ENCODE assay signal across 10 cellular contexts in the genomic region with DNA sequence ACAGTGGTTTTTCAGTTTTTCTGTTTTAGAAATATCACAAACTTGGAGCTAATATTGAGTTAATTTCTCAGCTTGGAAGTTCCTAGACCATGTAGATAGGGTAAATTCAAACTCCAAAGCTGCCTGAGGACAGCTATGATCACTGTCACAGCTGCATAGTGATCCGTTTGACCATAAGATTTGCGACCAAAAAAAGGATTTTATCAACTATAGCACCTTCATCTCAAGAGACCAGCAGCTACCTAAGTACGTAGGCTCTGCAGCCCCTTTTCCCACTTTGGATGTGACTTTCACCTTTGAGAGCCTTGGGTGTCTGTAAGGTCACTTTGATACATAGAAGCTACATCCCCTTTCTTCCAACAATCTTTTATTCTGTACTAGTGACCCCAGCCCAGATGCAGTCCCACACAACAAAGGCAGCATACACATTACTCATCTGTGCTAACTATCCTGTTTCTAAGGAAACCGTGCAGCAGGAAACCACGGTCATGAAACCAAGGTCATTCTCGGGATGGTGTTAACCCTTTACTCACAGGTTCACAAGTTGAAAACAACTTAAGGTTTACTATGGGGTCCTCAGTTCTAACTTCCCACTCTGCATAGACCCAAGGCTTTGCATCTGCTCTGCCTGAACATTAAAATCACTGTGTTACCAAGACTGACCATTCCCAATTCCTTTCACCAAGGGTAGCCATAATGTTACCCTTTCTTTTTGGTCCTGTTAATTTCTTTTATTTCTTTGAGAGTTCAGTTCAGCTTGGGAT.
DNase-seq lines count a peak whose midpoint lies in the region; ATAC-seq, FAIRE-seq and TF ChIP-seq lines count a peak whose summit lies in the region.
"Had no signal": no experiment of that assay in that cellular context is flagged by ENCODE, and none has a peak within 500 bp of the region (broad histone marks: within the 10 kb centered on the region; RNA-seq: fewer than 3 reads in every experiment).

No MANE protein-coding gene starts in this region.

- H3K36me3 ChIP-seq in HepG2 (replicated peaks in 1 of 2; ENCODE audit: control insufficient read depth in 1 of 2, insufficient read depth in 2 of 2, low read length in 2 of 2) (peaks cover 0 to 3% of the 10 kb centered on the region in 2 experiments; a peak in 2 of 5 replicates), colonic mucosa (no peaks in the 10 kb centered on the region)

- H3K27me3 ChIP-seq in HepG2 (ENCODE audit: control insufficient read depth in 1 of 2, insufficient read depth in 2 of 2, low read length in 2 of 2) (no peaks in the 10 kb centered on the region), colonic mucosa (no peaks in the 10 kb centered on the region)

- H3K9me3 ChIP-seq in HepG2 (ENCODE audit: low read length): no peaks in the 10 kb centered on the region
- H3K9me3 ChIP-seq in colonic mucosa: no peaks in the 10 kb centered on the region

- no peak for TF ChIP-seq RAD21 in HepG2 (CRISPR knock-in tag; IDR thresholded peaks at IDR 0.05)

- H3K4me1 ChIP-seq in HepG2 (ENCODE audit: insufficient read depth, low read length) (peaks cover 28% of the 10 kb centered on the region), colonic mucosa (no peaks in the 10 kb centered on the region)

- no TSS peak for BruUV-seq in HepG2 (replicated peaks; lab: Mats Ljungman, UMichigan)

- no peak overlapping the region for H3K27ac Mint-ChIP-seq in activated naive CD8-positive, alpha-beta T cell treated with anti-CD3 and anti-CD28 coated beads for 36 hours
- no peak overlapping the region for H3K27ac Mint-ChIP-seq in T-cell

- H4K20me1 ChIP-seq in HepG2 (ENCODE audit: insufficient read depth, low read length): no peaks in the 10 kb centered on the region

- intact Hi-C loops in HepG2 (cut with micrococcal nuclease; ENCODE audit: unreplicated experiment) (loop anchor here (10.0 kb wide), 1 partner anchor 95 kb away; no protein-coding TSS in a partner anchor), colonic mucosa (cut with DNase I) (no loop called here)

- H3K36me3 Mint-ChIP-seq in activated naive CD8-positive, alpha-beta T cell treated with anti-CD3 and anti-CD28 coated beads for 36 hours: no peaks in the 10 kb centered on the region
- peaks cover 2% of the 10 kb centered on the region for H3K36me3 Mint-ChIP-seq in T-cell

- H3K4me3 ChIP-seq in HepG2 (replicated peaks in 1 of 3; ENCODE audit: insufficient read depth in 1 of 3, low read depth in 2 of 3, low read length in 3 of 3): peak overlapping the region in 1 of 3 experiments; percentile 47; a peak in 1 of 6 replicates
- H3K4me3 ChIP-seq in colonic mucosa: no peak overlapping the region

- POLR2A ChIA-PET in HepG2 (lab: Yijun Ruan, JAX): interaction anchor here (1.3 to 1.6 kb wide), 3 partner anchors 75 to 251 kb away, joined by 3 read pairs; a partner anchor contains a TSS
- POLR2A ChIA-PET in T-cell (lab: Charles Lee): interaction anchor here in 1 of 2 donors (0.5 kb wide), 1 partner anchor 99 kb away, joined by 4 read pairs; no protein-coding TSS in a partner anchor

- peak overlapping the region; percentile 38 for H2AFZ ChIP-seq in HepG2 (ENCODE audit: low read length)

- 7% methylated on average over 4 of the region's 6 CpGs for WGBS in HepG2 (ENCODE audit: low lambda C conversion rate)

- no peaks in the 10 kb centered on the region for H3K27me3 Mint-ChIP-seq in activated naive CD8-positive, alpha-beta T cell treated with anti-CD3 and anti-CD28 coated beads for 36 hours
- H3K27me3 Mint-ChIP-seq in T-cell: no peaks in the 10 kb centered on the region

- no peak for TF ChIP-seq CTCF in HepG2 (CRISPR knock-in tag; IDR thresholded peaks at IDR 0.05)
- no peak for TF ChIP-seq CTCF in colonic mucosa (IDR thresholded peaks at IDR 0.05)

- in situ Hi-C loops in HepG2 (cut with HindIII; ENCODE audit: extremely low pct_ligation_motif_present, low pct_unique_long_range_greater_than_20kb): no loop called here

- H3K79me2 ChIP-seq in HepG2 (ENCODE audit: insufficient read depth, low read length): no peaks in the 10 kb centered on the region

- CTCF ChIA-PET in HepG2 (lab: Yijun Ruan, JAX; ENCODE audit: low intra/inter-chr PET ratio, low total read pairs) (no interaction called here), T-cell (lab: Charles Lee) (interaction anchor here (0.5 to 0.6 kb wide), 3 partner anchors 31 to 1455 kb away, joined by 3 to 9 read pairs (median 3); no protein-coding TSS in a partner anchor)

- peak; percentile 28 for DNase-seq in DMS53 treated with DMSO at 0.1 percent for 48 hours (lab: John Stamatoyannopoulos, UW; ENCODE audit: unreplicated experiment)
- peak; percentile 8 for DNase-seq in activated naive CD8-positive, alpha-beta T cell treated with anti-CD3 and anti-CD28 coated beads for 36 hours
- DNase-seq in HepG2 (ENCODE audit: low spot score): peak; percentile 88
- no peak for DNase-seq in T-cell
- no peak for DNase-seq in colonic mucosa
- no peak for DNase-seq in NCI-H1105 (lab: John Stamatoyannopoulos, UW)
- DNase-seq: NCI-H1092 had no signal

- peaks cover 7% of the 10 kb centered on the region for H3K4me1 Mint-ChIP-seq in activated naive CD8-positive, alpha-beta T cell treated with anti-CD3 and anti-CD28 coated beads for 36 hours
- peaks cover 6 to 8% (median 7%) of the 10 kb centered on the region in 3 donors for H3K4me1 Mint-ChIP-seq in T-cell

- H3K4me3 Mint-ChIP-seq in activated naive CD8-positive, alpha-beta T cell treated with anti-CD3 and anti-CD28 coated beads for 36 hours: no peak overlapping the region
- H3K4me3 Mint-ChIP-seq in T-cell: no peak overlapping the region

- H3K27ac ChIP-seq in HepG2 (ENCODE audit: extremely low read length, insufficient read depth, low read length) (peak overlapping the region; percentile 95), colonic mucosa (no peak overlapping the region)

- TF ChIP-seq EP300 in HepG2 (IDR thresholded peaks at IDR 0.05; ENCODE audit: low read depth in 2 of 2, low read length in 2 of 2) (peak in 1 of 2 experiments; percentile 59; a peak in 1 of 4 replicates), HepG2 (CRISPR knock-in tag; IDR thresholded peaks at IDR 0.05; ENCODE audit: borderline replicate concordance) (peak; percentile 44; the same call in 1 of the 2 replicates)

- H3K4me2 ChIP-seq in HepG2 (ENCODE audit: low read depth, low read length): peak overlapping the region; percentile 73

- no peak for TF ChIP-seq POLR2A in HepG2 (IDR thresholded peaks at IDR 0.05; ENCODE audit: insufficient read depth in 1 of 2, low read depth in 2 of 2, low read length in 2 of 2)

- FAIRE-seq in HepG2 (lab: Jason Lieb, UNC): peak; percentile 98
- FAIRE-seq: keratinocyte had no signal

- no peaks in the 10 kb centered on the region for H3K9me3 Mint-ChIP-seq in activated naive CD8-positive, alpha-beta T cell treated with anti-CD3 and anti-CD28 coated beads for 36 hours
- no peaks in the 10 kb centered on the region for H3K9me3 Mint-ChIP-seq in T-cell

- H3K9ac ChIP-seq in HepG2 (ENCODE audit: insufficient read depth, low read depth, low read length) (peak overlapping the region; percentile 77), colonic mucosa (ENCODE audit: low read depth in 2 of 2, low read length in 2 of 2) (no peak overlapping the region)

- ATAC-seq in HG03354 (IDR thresholded peaks at IDR 0.05; ENCODE audit: poor library complexity, severe bottlenecking, unreplicated experiment) (peak; percentile 75), HepG2 (peak; percentile 98), GM21515 (IDR thresholded peaks at IDR 0.05; ENCODE audit: unreplicated experiment) (no peak), T-cell (replicated peaks in 1 of 4) (no peak)

TF ChIP-seq in HepG2, 621 proteins besides CTCF, POLR2A, EP300 and RAD21 (continues in another document):
- TF ChIP-seq ZNF557 (CRISPR knock-in tag; IDR thresholded peaks at IDR 0.05): no peak
- no peak for TF ChIP-seq POLR2AphosphoS2 (IDR thresholded peaks at IDR 0.05; ENCODE audit: low read depth, low read length)
- TF ChIP-seq ELF3 (CRISPR knock-in tag; IDR thresholded peaks at IDR 0.05): peak; percentile 77
- no peak for TF ChIP-seq KLF11 (CRISPR knock-in tag; IDR thresholded peaks at IDR 0.05)
- TF ChIP-seq TGIF2 (CRISPR knock-in tag; IDR thresholded peaks at IDR 0.05): no peak
- no peak for TF ChIP-seq SUZ12 (IDR thresholded peaks at IDR 0.05; ENCODE audit: low read depth, low read length)
- TF ChIP-seq ATF1 (CRISPR knock-in tag; IDR thresholded peaks at IDR 0.05): no peak
- TF ChIP-seq MEF2D (CRISPR knock-in tag; IDR thresholded peaks at IDR 0.05): 0 out of 2 replicates have a peak, but pooled peaks have one; percentile 20
- TF ChIP-seq, protein P1, sequence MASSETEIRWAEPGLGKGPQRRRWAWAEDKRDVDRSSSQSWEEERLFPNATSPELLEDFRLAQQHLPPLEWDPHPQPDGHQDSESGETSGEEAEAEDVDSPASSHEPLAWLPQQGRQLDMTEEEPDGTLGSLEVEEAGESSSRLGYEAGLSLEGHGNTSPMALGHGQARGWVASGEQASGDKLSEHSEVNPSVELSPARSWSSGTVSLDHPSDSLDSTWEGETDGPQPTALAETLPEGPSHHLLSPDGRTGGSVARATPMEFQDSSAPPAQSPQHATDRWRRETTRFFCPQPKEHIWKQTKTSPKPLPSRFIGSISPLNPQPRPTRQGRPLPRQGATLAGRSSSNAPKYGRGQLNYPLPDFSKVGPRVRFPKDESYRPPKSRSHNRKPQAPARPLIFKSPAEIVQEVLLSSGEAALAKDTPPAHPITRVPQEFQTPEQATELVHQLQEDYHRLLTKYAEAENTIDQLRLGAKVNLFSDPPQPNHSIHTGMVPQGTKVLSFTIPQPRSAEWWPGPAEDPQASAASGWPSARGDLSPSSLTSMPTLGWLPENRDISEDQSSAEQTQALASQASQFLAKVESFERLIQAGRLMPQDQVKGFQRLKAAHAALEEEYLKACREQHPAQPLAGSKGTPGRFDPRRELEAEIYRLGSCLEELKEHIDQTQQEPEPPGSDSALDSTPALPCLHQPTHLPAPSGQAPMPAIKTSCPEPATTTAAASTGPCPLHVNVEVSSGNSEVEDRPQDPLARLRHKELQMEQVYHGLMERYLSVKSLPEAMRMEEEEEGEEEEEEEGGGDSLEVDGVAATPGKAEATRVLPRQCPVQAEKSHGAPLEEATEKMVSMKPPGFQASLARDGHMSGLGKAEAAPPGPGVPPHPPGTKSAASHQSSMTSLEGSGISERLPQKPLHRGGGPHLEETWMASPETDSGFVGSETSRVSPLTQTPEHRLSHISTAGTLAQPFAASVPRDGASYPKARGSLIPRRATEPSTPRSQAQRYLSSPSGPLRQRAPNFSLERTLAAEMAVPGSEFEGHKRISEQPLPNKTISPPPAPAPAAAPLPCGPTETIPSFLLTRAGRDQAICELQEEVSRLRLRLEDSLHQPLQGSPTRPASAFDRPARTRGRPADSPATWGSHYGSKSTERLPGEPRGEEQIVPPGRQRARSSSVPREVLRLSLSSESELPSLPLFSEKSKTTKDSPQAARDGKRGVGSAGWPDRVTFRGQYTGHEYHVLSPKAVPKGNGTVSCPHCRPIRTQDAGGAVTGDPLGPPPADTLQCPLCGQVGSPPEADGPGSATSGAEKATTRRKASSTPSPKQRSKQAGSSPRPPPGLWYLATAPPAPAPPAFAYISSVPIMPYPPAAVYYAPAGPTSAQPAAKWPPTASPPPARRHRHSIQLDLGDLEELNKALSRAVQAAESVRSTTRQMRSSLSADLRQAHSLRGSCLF (CRISPR knock-in tag; IDR thresholded peaks at IDR 0.05; ENCODE audit: borderline replicate concordance): no peak
- TF ChIP-seq ZNF317 (CRISPR knock-in tag; IDR thresholded peaks at IDR 0.05): 0 out of 2 replicates have a peak, but pooled peaks have one; percentile 16

Comparison
In these comparisons a context has a peak if more than half of its experiments do, and no peak if none do; other contexts are left out.
1. DNase-seq: peak in DMS53 treated with DMSO at 0.1 percent for 48 hours (single experiment), activated naive CD8-positive, alpha-beta T cell treated with anti-CD3 and anti-CD28 coated beads for 36 hours (single experiment) and HepG2 (single experiment); none in T-cell (0 of 34), colonic mucosa (single experiment) and NCI-H1105 (single experiment).
2. ATAC-seq: peak in HG03354 (single experiment) and HepG2 (single experiment); none in GM21515 (single experiment) and T-cell (0 of 4).